Comparison of ENCODE assay signal across 19 cellular contexts in the genomic region with DNA sequence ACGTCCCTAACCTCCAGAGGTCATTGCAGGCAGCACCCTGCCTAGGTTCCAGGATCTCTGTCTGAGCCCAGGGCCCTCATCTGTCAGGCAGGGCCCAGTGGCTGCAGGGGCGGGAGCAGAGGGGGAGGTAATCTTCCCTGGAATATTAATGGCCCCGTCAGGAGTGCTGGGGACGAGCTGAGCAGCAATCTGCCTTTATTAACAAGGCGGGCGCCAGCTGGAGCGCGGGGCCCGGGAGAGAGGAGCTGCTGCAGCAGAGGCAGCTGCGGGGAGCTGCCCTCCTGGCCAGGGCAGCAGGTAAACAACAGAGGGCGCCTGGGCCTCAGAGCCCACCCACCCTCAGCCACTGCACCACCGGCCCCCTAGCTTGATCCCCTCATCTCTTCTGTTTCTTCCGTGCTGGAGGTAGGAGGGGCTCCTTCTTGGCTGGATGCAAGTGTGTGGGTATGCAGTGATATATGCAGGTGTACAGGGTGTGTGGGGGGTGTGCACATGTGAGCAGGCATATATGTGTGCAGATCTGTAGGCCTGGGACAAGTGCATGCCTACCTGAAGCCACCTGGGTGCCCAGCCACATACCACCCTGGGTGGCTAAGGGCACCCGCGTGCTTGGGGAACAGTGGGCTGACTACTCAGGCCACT.
DNase-seq lines count a peak whose midpoint lies in the region; ATAC-seq and TF ChIP-seq lines count a peak whose summit lies in the region.
"Had no signal": no experiment of that assay in that cellular context is flagged by ENCODE, and none has a peak within 500 bp of the region (broad histone marks: within the 10 kb centered on the region; RNA-seq: fewer than 3 reads in every experiment).

No MANE protein-coding gene starts in this region.

- H3K36me3 Mint-ChIP-seq in WTC11 (no peaks in the 10 kb centered on the region), progenitor cell of endocrine pancreas (ENCODE audit: insufficient read depth) (no peaks in the 10 kb centered on the region)
- H3K36me3 Mint-ChIP-seq: CD14-positive monocyte had no signal

- DNase-seq in SK-N-SH (peak; percentile 49), NCI-H510A (lab: John Stamatoyannopoulos, UW) (peak; percentile 75), WTC11 (ENCODE audit: low spot score) (no peak), spleen (peak; percentile 51), progenitor cell of endocrine pancreas (ENCODE audit: low spot score, unreplicated experiment) (no peak), GM19238 (ENCODE audit: insufficient read length, low spot score) (no peak)
- DNase-seq: activated CD4-positive, alpha-beta T cell treated with anti-CD3 and anti-CD28 coated beads for 48 hours; activated CD8-positive, alpha-beta memory T cell treated with anti-CD3 and anti-CD28 coated beads, Interleukin-2, amount 50 U/mL, for 48 hours; activated gamma-delta T cell; dermis blood vessel endothelial cell; KG1; NCI-H1048; stimulated activated naive CD4-positive, alpha-beta T cell had no signal

- no peak for TF ChIP-seq RAD21 in SK-N-SH (IDR thresholded peaks at IDR 0.05; ENCODE audit: low read length)

- H4K20me1 ChIP-seq in SK-N-SH (ENCODE audit: insufficient read depth), result no peaks in the 10 kb centered on the region

- ATAC-seq in SK-N-SH treated with all-trans-retinoic acid at 6 μM for 48 hours, result no peak
- peak; percentile 55 for ATAC-seq in WTC11
- ATAC-seq in HG02588 (IDR thresholded peaks at IDR 0.05; ENCODE audit: unreplicated experiment), result no peak

- H3F3A ChIP-seq in SK-N-SH (replicated peaks; ENCODE audit: insufficient read depth), result no peaks in the 10 kb centered on the region

- H2AFZ ChIP-seq in SK-N-SH (ENCODE audit: low read depth), result no peak overlapping the region

- H3K4me1 ChIP-seq in SK-N-SH (ENCODE audit: control insufficient read depth in 1 of 2, insufficient read depth in 2 of 2, low read depth in 1 of 2, low read length in 1 of 2), result no peaks in the 10 kb centered on the region; a peak in 1 of 4 replicates
- H3K4me1 ChIP-seq in spleen, result no peaks in the 10 kb centered on the region
- H3K4me1 ChIP-seq: upper lobe of left lung had no signal

- H3K36me3 ChIP-seq in SK-N-SH (replicated peaks in 1 of 2; ENCODE audit: control insufficient read depth in 1 of 2, insufficient read depth in 2 of 2, low read length in 1 of 2) (no peaks in the 10 kb centered on the region), spleen (no peaks in the 10 kb centered on the region)
- H3K36me3 ChIP-seq: upper lobe of left lung had no signal

- 0 out of 2 replicates have a peak, but pooled peaks cover 9% of the 10 kb centered on the region for H3K27me3 Mint-ChIP-seq in WTC11 (ENCODE audit: low read depth)
- H3K27me3 Mint-ChIP-seq in progenitor cell of endocrine pancreas, result peaks cover 46% of the 10 kb centered on the region

- peaks cover 12% of the 10 kb centered on the region; the same call in 1 of the 2 replicates for H3K4me1 Mint-ChIP-seq in WTC11
- peaks cover 2% of the 10 kb centered on the region for H3K4me1 Mint-ChIP-seq in progenitor cell of endocrine pancreas (ENCODE audit: low read depth)
- H3K4me1 Mint-ChIP-seq: neural crest cell had no signal

- POLR2A ChIA-PET in SK-N-SH (lab: Yijun Ruan, JAX), result no interaction called here
- POLR2A ChIA-PET in WTC11 (lab: Charles Lee), result no interaction called here

- no peak overlapping the region for H3K4me3 ChIP-seq in SK-N-SH (ENCODE audit: low read depth in 2 of 2, low read length in 1 of 2)
- no peak overlapping the region for H3K4me3 ChIP-seq in spleen
- H3K4me3 ChIP-seq: upper lobe of left lung had no signal

- TF ChIP-seq POLR2A in spleen (IDR thresholded peaks at IDR 0.05), result no peak

- no peak overlapping the region for H3K9ac ChIP-seq in SK-N-SH

- CTCF ChIA-PET in SK-N-SH (lab: Yijun Ruan, JAX) (interaction anchor here (1.0 to 1.4 kb wide), 2 partner anchors 23 to 224 kb away, joined by 3 read pairs; a partner anchor contains a TSS), WTC11 (lab: Charles Lee) (interaction anchor here (1.0 to 1.9 kb wide), 7 partner anchors 9 to 228 kb away, joined by 3 to 9 read pairs (median 6); no protein-coding TSS in a partner anchor)

- intact Hi-C loops in spleen (cut with DNase I; ENCODE audit: low total_unique reads), result no loop called here

- WGBS in SK-N-SH (ENCODE audit: low lambda C conversion rate), result 46% methylated on average over 7 of the region's 15 CpGs
- 71 to 80% (median 79%) methylated on average over 10 to 15 of the region's 15 CpGs for WGBS in spleen, 5 donors

- H3K4me3 Mint-ChIP-seq in WTC11 (no peak overlapping the region), progenitor cell of endocrine pancreas (ENCODE audit: low read depth) (no peak overlapping the region)
- H3K4me3 Mint-ChIP-seq: CD14-positive monocyte, neural crest cell had no signal

- H3K9me3 Mint-ChIP-seq in WTC11 (peaks cover 5% of the 10 kb centered on the region; the same call in 1 of the 2 replicates), progenitor cell of endocrine pancreas (ENCODE audit: low read depth) (no peaks in the 10 kb centered on the region)
- H3K9me3 Mint-ChIP-seq: neural crest cell had no signal

- TF ChIP-seq CTCF in SK-N-SH (IDR thresholded peaks at IDR 0.05), result no peak
- TF ChIP-seq CTCF in WTC11 (IDR thresholded peaks at IDR 0.05), result no peak
- no peak for TF ChIP-seq CTCF in spleen (IDR thresholded peaks at IDR 0.05 in 8 of 11, conservative IDR thresholded peaks at IDR 0.05 in 3 of 11)
- no peak for TF ChIP-seq CTCF in progenitor cell of endocrine pancreas (IDR thresholded peaks at IDR 0.05; ENCODE audit: unreplicated experiment)

- H3K27ac ChIP-seq in SK-N-SH (ENCODE audit: low read depth in 2 of 2, low read length in 1 of 2) (no peak overlapping the region), spleen (no peak overlapping the region)
- H3K27ac ChIP-seq: epithelial cell of prostate, upper lobe of left lung had no signal

- no peak overlapping the region for H3K4me2 ChIP-seq in SK-N-SH

- TF ChIP-seq EP300 in SK-N-SH (IDR thresholded peaks at IDR 0.05; ENCODE audit: borderline replicate concordance in 1 of 2, low read depth in 1 of 2, low read length in 1 of 2), result no peak

- H3K27me3 ChIP-seq in SK-N-SH (ENCODE audit: insufficient read depth) (peaks cover 22% of the 10 kb centered on the region; the same call in 1 of the 2 replicates), spleen (replicated peaks in 1 of 7) (peaks cover 0 to 4% (median 0%) of the 10 kb centered on the region in 7 donors)
- H3K27me3 ChIP-seq: upper lobe of left lung had no signal

- H3K27ac Mint-ChIP-seq in WTC11 (no peak overlapping the region), progenitor cell of endocrine pancreas (no peak overlapping the region)
- H3K27ac Mint-ChIP-seq: CD14-positive monocyte had no signal

- no peaks in the 10 kb centered on the region for H3K79me2 ChIP-seq in SK-N-SH (ENCODE audit: insufficient read depth)

- H3K9me2 ChIP-seq in SK-N-SH, result no peaks in the 10 kb centered on the region

- H3K9me3 ChIP-seq in SK-N-SH (no peaks in the 10 kb centered on the region), spleen (no peaks in the 10 kb centered on the region)
- H3K9me3 ChIP-seq: upper lobe of left lung had no signal

TF ChIP-seq in SK-N-SH, 30 proteins besides CTCF, POLR2A, EP300 and RAD21 (continues in another document):
- no peak for TF ChIP-seq POLR2AphosphoS5 (IDR thresholded peaks at IDR 0.05; ENCODE audit: low read depth, low read length)
- TF ChIP-seq FOXJ3 (CRISPR knock-in tag; IDR thresholded peaks at IDR 0.05), result no peak
- TF ChIP-seq RCOR1 (IDR thresholded peaks at IDR 0.05; ENCODE audit: low read length), result no peak
- no peak for TF ChIP-seq NFIC (IDR thresholded peaks at IDR 0.05; ENCODE audit: borderline replicate concordance)
- TF ChIP-seq RFX5 (IDR thresholded peaks at IDR 0.05; ENCODE audit: low read length), result no peak
- TF ChIP-seq, protein P1, sequence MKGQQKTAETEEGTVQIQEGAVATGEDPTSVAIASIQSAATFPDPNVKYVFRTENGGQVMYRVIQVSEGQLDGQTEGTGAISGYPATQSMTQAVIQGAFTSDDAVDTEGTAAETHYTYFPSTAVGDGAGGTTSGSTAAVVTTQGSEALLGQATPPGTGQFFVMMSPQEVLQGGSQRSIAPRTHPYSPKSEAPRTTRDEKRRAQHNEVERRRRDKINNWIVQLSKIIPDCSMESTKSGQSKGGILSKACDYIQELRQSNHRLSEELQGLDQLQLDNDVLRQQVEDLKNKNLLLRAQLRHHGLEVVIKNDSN (IDR thresholded peaks at IDR 0.05; ENCODE audit: borderline replicate concordance, low read depth), result no peak
- no peak for TF ChIP-seq YY1 (IDR thresholded peaks at IDR 0.05; ENCODE audit: low read depth)

TF ChIP-seq in SK-N-SH treated with all-trans-retinoic acid at 6 μM for 48 hours, 23 proteins besides CTCF, POLR2A, EP300 and RAD21 (continues in another document):
- TF ChIP-seq ARNTL (CRISPR knock-in tag; IDR thresholded peaks at IDR 0.05; ENCODE audit: borderline replicate concordance, low read depth) (no peak), PPARA (CRISPR knock-in tag; IDR thresholded peaks at IDR 0.05; ENCODE audit: borderline replicate concordance) (no peak), ZNF8 (CRISPR knock-in tag; IDR thresholded peaks at IDR 0.05) (no peak), ISL1 (CRISPR knock-in tag; IDR thresholded peaks at IDR 0.05) (no peak), GLIS3 (CRISPR knock-in tag; IDR thresholded peaks at IDR 0.05) (no peak)

TF ChIP-seq in WTC11, 78 proteins besides CTCF, POLR2A, EP300 and RAD21:
- TF ChIP-seq, protein P2, sequence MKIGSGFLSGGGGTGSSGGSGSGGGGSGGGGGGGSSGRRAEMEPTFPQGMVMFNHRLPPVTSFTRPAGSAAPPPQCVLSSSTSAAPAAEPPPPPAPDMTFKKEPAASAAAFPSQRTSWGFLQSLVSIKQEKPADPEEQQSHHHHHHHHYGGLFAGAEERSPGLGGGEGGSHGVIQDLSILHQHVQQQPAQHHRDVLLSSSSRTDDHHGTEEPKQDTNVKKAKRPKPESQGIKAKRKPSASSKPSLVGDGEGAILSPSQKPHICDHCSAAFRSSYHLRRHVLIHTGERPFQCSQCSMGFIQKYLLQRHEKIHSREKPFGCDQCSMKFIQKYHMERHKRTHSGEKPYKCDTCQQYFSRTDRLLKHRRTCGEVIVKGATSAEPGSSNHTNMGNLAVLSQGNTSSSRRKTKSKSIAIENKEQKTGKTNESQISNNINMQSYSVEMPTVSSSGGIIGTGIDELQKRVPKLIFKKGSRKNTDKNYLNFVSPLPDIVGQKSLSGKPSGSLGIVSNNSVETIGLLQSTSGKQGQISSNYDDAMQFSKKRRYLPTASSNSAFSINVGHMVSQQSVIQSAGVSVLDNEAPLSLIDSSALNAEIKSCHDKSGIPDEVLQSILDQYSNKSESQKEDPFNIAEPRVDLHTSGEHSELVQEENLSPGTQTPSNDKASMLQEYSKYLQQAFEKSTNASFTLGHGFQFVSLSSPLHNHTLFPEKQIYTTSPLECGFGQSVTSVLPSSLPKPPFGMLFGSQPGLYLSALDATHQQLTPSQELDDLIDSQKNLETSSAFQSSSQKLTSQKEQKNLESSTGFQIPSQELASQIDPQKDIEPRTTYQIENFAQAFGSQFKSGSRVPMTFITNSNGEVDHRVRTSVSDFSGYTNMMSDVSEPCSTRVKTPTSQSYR (CRISPR knock-in tag; IDR thresholded peaks at IDR 0.05), result no peak
- TF ChIP-seq ZNF121 (CRISPR knock-in tag; IDR thresholded peaks at IDR 0.05), result no peak

Comparison
In these comparisons a context has a peak if more than half of its experiments do, and no peak if none do; other contexts are left out.
1. DNase-seq: peak in SK-N-SH (single experiment), NCI-H510A (single experiment) and spleen (single experiment); none in WTC11 (single experiment), progenitor cell of endocrine pancreas (single experiment) and GM19238 (single experiment).